Comparison of ENCODE assay signal across 17 cellular contexts in genomic region chr21:34598931-34599400, GRCh38. TPM values are rescaled to one million over a fixed set of nuclear protein-coding genes. Genes with fewer than 3 reads are reported as not detected.
DNase-seq lines count a peak whose midpoint lies in the region; ATAC-seq and TF ChIP-seq lines count a peak whose summit lies in the region.
"Had no signal": no experiment of that assay in that cellular context is flagged by ENCODE, and none has a peak within 500 bp of the region (broad histone marks: within the 10 kb centered on the region; RNA-seq: fewer than 3 reads in every experiment).

No MANE protein-coding gene starts in this region.

- no peak for TF ChIP-seq EP300 in ovary (IDR thresholded peaks at IDR 0.05)

- TF ChIP-seq POLR2A in ovary (IDR thresholded peaks at IDR 0.05) = no peak

- peak; percentile 42 for DNase-seq in DMS53 (lab: John Stamatoyannopoulos, UW)
- no peak for DNase-seq in DMS53 treated with DMSO at 0.1 percent for 48 hours (lab: John Stamatoyannopoulos, UW; ENCODE audit: unreplicated experiment)
- peak; percentile 83 for DNase-seq in M059J (ENCODE audit: low read depth)
- peak; percentile 66 for DNase-seq in SW480 (ENCODE audit: low spot score)
- peak; percentile 46 for DNase-seq in iris pigment epithelial cell (ENCODE audit: low read depth)
- no peak for DNase-seq in NCI-H187 (lab: John Stamatoyannopoulos, UW)
- no peak for DNase-seq in ovary
- DNase-seq: 8988T; activated B cell treated with CpG ODN at 0.5 μM for 24 hours; activated naive CD4-positive, alpha-beta T cell treated with anti-CD3 and anti-CD28 coated beads, Interleukin-2, amount 50 U/mL, for 16 hours; CD4-positive, CD25-positive, alpha-beta regulatory T cell; GOT3; kidney glomerular epithelial cell; stomach; uterus had no signal

- no peaks in the 10 kb centered on the region for H3K27me3 ChIP-seq in ovary
- H3K27me3 ChIP-seq: stomach, uterus had no signal

- H3K9me3 ChIP-seq in ovary = no peaks in the 10 kb centered on the region
- H3K9me3 ChIP-seq: stomach, uterus had no signal

- intact Hi-C loops in ovary (cut with DNase I) = no loop called here

- 73 to 80% (median 79%) methylated on average over 4 of the region's 4 CpGs for WGBS in ovary, 3 donors

- H3K4me3 ChIP-seq in ovary = no peak overlapping the region
- H3K4me3 ChIP-seq: stomach, uterus had no signal

- no peak for ATAC-seq in GM21619 (IDR thresholded peaks at IDR 0.05; ENCODE audit: unreplicated experiment)

- TF ChIP-seq CTCF in ovary (IDR thresholded peaks at IDR 0.05) = no peak

- H3K27ac ChIP-seq in ovary = no peak overlapping the region
- H3K27ac ChIP-seq: parathyroid adenoma, stomach, uterus had no signal

- H3K36me3 ChIP-seq in ovary = no peaks in the 10 kb centered on the region
- H3K36me3 ChIP-seq: stomach, uterus had no signal

- H3K4me1 ChIP-seq in ovary (ENCODE audit: insufficient read depth) = no peaks in the 10 kb centered on the region
- H3K4me1 ChIP-seq: parathyroid adenoma, uterus had no signal

RNA-seq across cellular contexts. Expression of gene RCAN1, which starts 15.9 kb away (rescaled TPM):
- total RNA-seq in M059J (2014; rRNA removed; shearing (Covaris generic)) = 160 and 181 TPM in 2 replicates
- 10 to 100 TPM in 4 of 7 donors, 1 to 10 TPM in 3; 8.7 to 13.3 (median 10.0) TPM for total RNA-seq in ovary
- 10 to 100 TPM in 1 of 2 donors, 1 to 10 TPM in 1; 8.6 to 26.7 TPM for polyA plus RNA-seq in ovary

Comparison
In these comparisons a context has a peak if more than half of its experiments do, and no peak if none do; other contexts are left out.
1. DNase-seq: peak in DMS53 (single experiment), M059J (single experiment), SW480 (single experiment) and iris pigment epithelial cell (single experiment); none in DMS53 treated with DMSO at 0.1 percent for 48 hours (single experiment), NCI-H187 (0 of 2) and ovary (0 of 5).
2. RNA of gene RCAN1, which starts 15.9 kb away (total RNA-seq): 160 to 181 TPM in M059J; 8.7 to 13.3 TPM in ovary; every median in the first group is over 10 times any median in the second.